1 cellular context compared by ENCODE assay signal in the genomic region with DNA sequence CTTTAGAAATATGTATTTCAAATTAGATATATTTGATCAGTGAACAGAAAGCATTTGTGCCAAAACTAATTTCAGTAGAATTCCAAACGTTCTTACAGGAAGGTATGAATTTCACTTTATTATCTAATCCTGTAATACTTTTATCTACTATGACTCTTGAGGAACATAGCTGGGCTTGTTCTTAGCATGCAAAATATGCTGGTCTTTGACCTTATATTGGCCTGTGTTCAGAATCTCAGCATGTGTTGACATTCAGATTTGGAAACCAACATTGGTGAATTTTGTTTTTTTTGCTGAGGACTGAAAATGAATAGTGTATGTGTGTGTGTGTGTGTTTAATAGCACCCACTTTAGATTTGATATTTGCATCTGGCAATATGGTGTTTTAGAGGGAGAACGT.
TF ChIP-seq lines count a peak whose summit lies in the region.

No MANE protein-coding gene starts in this region.

TF ChIP-seq in IMR-90, 13 proteins besides CTCF, POLR2A, EP300 and RAD21 (continued from another document):
- TF ChIP-seq CEBPB (IDR thresholded peaks at IDR 0.05; ENCODE audit: low read depth, low read length) (no peak), FOS (IDR thresholded peaks at IDR 0.05; ENCODE audit: low read depth, low read length) (no peak), RCOR1 (IDR thresholded peaks at IDR 0.05; ENCODE audit: insufficient replicate concordance, low read length) (no peak), BHLHE40 (IDR thresholded peaks at IDR 0.05; ENCODE audit: low read depth, low read length) (no peak), SMC3 (IDR thresholded peaks at IDR 0.05; ENCODE audit: low read depth, low read length) (no peak), MXI1 (IDR thresholded peaks at IDR 0.05; ENCODE audit: borderline replicate concordance, low read depth, low read length) (no peak), MAFK (IDR thresholded peaks at IDR 0.05; ENCODE audit: low read depth, low read length) (no peak), MAZ (IDR thresholded peaks at IDR 0.05; ENCODE audit: borderline replicate concordance, low read depth, low read length) (no peak), NFE2L2 (IDR thresholded peaks at IDR 0.05; ENCODE audit: low read depth, low read length) (no peak), CHD1 (IDR thresholded peaks at IDR 0.05; ENCODE audit: low read depth, low read length) (no peak), RFX5 (IDR thresholded peaks at IDR 0.05; ENCODE audit: low read depth, low read length) (no peak)
- TF ChIP-seq, protein P1, sequence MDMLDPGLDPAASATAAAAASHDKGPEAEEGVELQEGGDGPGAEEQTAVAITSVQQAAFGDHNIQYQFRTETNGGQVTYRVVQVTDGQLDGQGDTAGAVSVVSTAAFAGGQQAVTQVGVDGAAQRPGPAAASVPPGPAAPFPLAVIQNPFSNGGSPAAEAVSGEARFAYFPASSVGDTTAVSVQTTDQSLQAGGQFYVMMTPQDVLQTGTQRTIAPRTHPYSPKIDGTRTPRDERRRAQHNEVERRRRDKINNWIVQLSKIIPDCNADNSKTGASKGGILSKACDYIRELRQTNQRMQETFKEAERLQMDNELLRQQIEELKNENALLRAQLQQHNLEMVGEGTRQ (IDR thresholded peaks at IDR 0.05; ENCODE audit: low read depth, low read length), result no peak
